In genomic region chr19:34731964-34732363, GRCh38 we compare ENCODE assay signal across 22 cellular contexts. TPM values are rescaled to one million over a fixed set of nuclear protein-coding genes. Genes with fewer than 3 reads are reported as not detected.
DNase-seq lines count a peak whose midpoint lies in the region; ATAC-seq, FAIRE-seq and TF ChIP-seq lines count a peak whose summit lies in the region.
"Had no signal": no experiment of that assay in that cellular context is flagged by ENCODE, and none has a peak within 500 bp of the region (broad histone marks: within the 10 kb centered on the region; RNA-seq: fewer than 3 reads in every experiment).

No MANE protein-coding gene starts in this region.

- H3K9me3 ChIP-seq in DND-41 (ENCODE audit: insufficient read depth, low read length, severe bottlenecking), result no peaks in the 10 kb centered on the region
- H3K9me3 ChIP-seq in H1 (ENCODE audit: insufficient read depth in 2 of 2, low read depth in 1 of 2, low read length in 1 of 2), result 0 out of 4 replicates have a peak, but pooled peaks cover 4 to 6% of the 10 kb centered on the region in 2 experiments
- no peaks in the 10 kb centered on the region for H3K9me3 ChIP-seq in neural progenitor cell (ENCODE audit: low read depth)

- H3K4me3 Mint-ChIP-seq in activated T-cell treated with anti-CD3 and anti-CD28 coated beads, Interleukin-2, amount 50 U/mL, for 4 hours, result peak overlapping the region; percentile 29
- peak overlapping the region; percentile 59 for H3K4me3 Mint-ChIP-seq in neural progenitor cell
- no peak overlapping the region for H3K4me3 Mint-ChIP-seq in activated T-helper 2 cell treated with anti-CD3 and anti-CD28 coated beads, Interferon-gamma antibody, Interleukin-2, Interleukin-4, amounts not matched to agents 10 μg/mL and 5 μg/mL and 100 μg/mL, durations not matched to agents 14 hours and 24 hours and 36 hours (ENCODE audit: low read depth)

- H3K27me3 ChIP-seq in DND-41 (ENCODE audit: insufficient read depth, low read length, poor library complexity) (peaks cover 4% of the 10 kb centered on the region), H1 (replicated peaks in 1 of 4; ENCODE audit: control insufficient read depth in 3 of 4, extremely low read depth in 1 of 4, insufficient read depth in 3 of 4, low read length in 3 of 4) (no peaks in the 10 kb centered on the region), neural progenitor cell (no peaks in the 10 kb centered on the region)
- H3K27me3 ChIP-seq: BLaER1 treated with 17β-estradiol and CSF1 and Interleukin-3, amounts not matched to agents 10 nM and 100 nM had no signal

- H3K4me3 ChIP-seq in DND-41 (ENCODE audit: low read depth in 1 of 2, low read length in 2 of 2), result no peak overlapping the region
- no peak overlapping the region for H3K4me3 ChIP-seq in H1 (ENCODE audit: extremely low read depth in 1 of 4, insufficient read depth in 2 of 4, low read depth in 3 of 4, low read length in 4 of 4)
- no peak overlapping the region for H3K4me3 ChIP-seq in neural progenitor cell

- H2BK5ac ChIP-seq in H1 (ENCODE audit: low read depth, low read length), result no peak overlapping the region

- POLR2A ChIA-PET in H1 (lab: Charles Lee; ENCODE audit: partially characterized antibody), result interaction anchor here (1.5 kb wide), 1 partner anchor 55 kb away, joined by 5 read pairs; the partner anchor contains the start of genes SCGB2B2 and ZNF302

- peaks cover 11% of the 10 kb centered on the region for H3K36me3 ChIP-seq in DND-41 (ENCODE audit: insufficient read depth, low read length)
- no peaks in the 10 kb centered on the region for H3K36me3 ChIP-seq in H1 (ENCODE audit: control insufficient read depth in 2 of 4, insufficient read depth in 4 of 4, low read length in 3 of 4)
- H3K36me3 ChIP-seq in neural progenitor cell, result no peaks in the 10 kb centered on the region

- H3K4me2 ChIP-seq in DND-41 (ENCODE audit: insufficient read depth, low read length) (0 out of 2 replicates have a peak overlapping the region, but pooled peaks have one; percentile 93), H1 (ENCODE audit: insufficient read depth in 1 of 2, low read depth in 2 of 2, low read length in 2 of 2) (no peak overlapping the region; a peak in 1 of 4 replicates), neural progenitor cell (no peak overlapping the region)

- H2AFZ ChIP-seq in DND-41 (ENCODE audit: low read depth, low read length) (no peak overlapping the region), H1 (ENCODE audit: low read length) (no peak overlapping the region), neural progenitor cell (replicated peaks) (no peak overlapping the region)

- peaks cover 20% of the 10 kb centered on the region for H3K79me2 ChIP-seq in DND-41 (ENCODE audit: insufficient read depth, low read length)
- no peaks in the 10 kb centered on the region for H3K79me2 ChIP-seq in H1 (ENCODE audit: control insufficient read depth in 1 of 2, insufficient read depth in 2 of 2, low read length in 2 of 2)
- peaks cover 4% of the 10 kb centered on the region for H3K79me2 ChIP-seq in neural progenitor cell (ENCODE audit: low read depth)

- H4K20me1 ChIP-seq in DND-41 (ENCODE audit: insufficient read depth, low read length), result no peaks in the 10 kb centered on the region
- no peaks in the 10 kb centered on the region for H4K20me1 ChIP-seq in H1 (replicated peaks in 1 of 2; ENCODE audit: control insufficient read depth in 1 of 2, insufficient read depth in 2 of 2, low read length in 2 of 2)
- H4K20me1 ChIP-seq in neural progenitor cell (ENCODE audit: low read depth), result no peaks in the 10 kb centered on the region
- H4K20me1 ChIP-seq: BLaER1 treated with 17β-estradiol and CSF1 and Interleukin-3, amounts not matched to agents 10 nM and 100 nM had no signal

- 84% methylated on average over 6 of the region's 7 CpGs; no CpG with 5 or more reads in 1 of the 2 experiments for WGBS in H1 (ENCODE audit: extremely low coverage in 1 of 2, insufficient coverage in 1 of 2, insufficient read length in 1 of 2, insufficient replicate concordance in 2 of 2, low coverage in 1 of 2, low lambda C conversion rate in 2 of 2, missing lambda C conversion rate in 1 of 2), 2 experiments

- no peak overlapping the region for H3K23ac ChIP-seq in H1 (ENCODE audit: insufficient read length)

- CTCF ChIA-PET in H1 (lab: Charles Lee; ENCODE audit: partially characterized antibody), result no interaction called here

- intact Hi-C loops in activated T-helper 2 cell treated with anti-CD3 and anti-CD28 coated beads, Interferon-gamma antibody, Interleukin-2, Interleukin-4, amounts not matched to agents 10 μg/mL and 5 μg/mL and 100 μg/mL, durations not matched to agents 14 hours and 24 hours and 36 hours (cut with micrococcal nuclease), result no loop called here

- peaks cover 10% of the 10 kb centered on the region for H3K27me3 Mint-ChIP-seq in activated T-cell treated with anti-CD3 and anti-CD28 coated beads, Interleukin-2, amount 50 U/mL, for 4 hours (ENCODE audit: low read depth)
- peaks cover 6% of the 10 kb centered on the region for H3K27me3 Mint-ChIP-seq in neural progenitor cell (ENCODE audit: insufficient read depth, low read depth)
- no peaks in the 10 kb centered on the region for H3K27me3 Mint-ChIP-seq in activated T-helper 2 cell treated with anti-CD3 and anti-CD28 coated beads, Interferon-gamma antibody, Interleukin-2, Interleukin-4, amounts not matched to agents 10 μg/mL and 5 μg/mL and 100 μg/mL, durations not matched to agents 14 hours and 24 hours and 36 hours (ENCODE audit: low read depth)

- H3K4me1 ChIP-seq in DND-41 (ENCODE audit: insufficient read depth, low read length) (peaks cover 37% of the 10 kb centered on the region), H1 (replicated peaks in 1 of 4; ENCODE audit: control insufficient read depth in 3 of 4, insufficient read depth in 4 of 4, low read length in 3 of 4) (peaks cover 0 to 11% (median 2%) of the 10 kb centered on the region in 4 experiments; a peak in 4 of 7 replicates), neural progenitor cell (peaks cover 8% of the 10 kb centered on the region)

- H3K18ac ChIP-seq in H1 (ENCODE audit: extremely low read depth, low read length), result no peak overlapping the region

- peaks cover 14% of the 10 kb centered on the region for H3K36me3 Mint-ChIP-seq in activated T-cell treated with anti-CD3 and anti-CD28 coated beads, Interleukin-2, amount 50 U/mL, for 4 hours (ENCODE audit: insufficient read depth)
- H3K36me3 Mint-ChIP-seq in neural progenitor cell, result peaks cover 12% of the 10 kb centered on the region
- H3K36me3 Mint-ChIP-seq in activated T-helper 2 cell treated with anti-CD3 and anti-CD28 coated beads, Interferon-gamma antibody, Interleukin-2, Interleukin-4, amounts not matched to agents 10 μg/mL and 5 μg/mL and 100 μg/mL, durations not matched to agents 14 hours and 24 hours and 36 hours (ENCODE audit: low read depth), result peaks cover 12% of the 10 kb centered on the region

- no peak overlapping the region for H2BK15ac ChIP-seq in H1 (ENCODE audit: low read length)

- no peak overlapping the region for H3K27ac ChIP-seq in DND-41 (ENCODE audit: low read length)
- no peak overlapping the region for H3K27ac ChIP-seq in H1 (ENCODE audit: low read depth, low read length)
- H3K27ac ChIP-seq in neural progenitor cell, result no peak overlapping the region
- H3K27ac ChIP-seq: HL-60 had no signal

- FAIRE-seq in H1 (lab: Jason Lieb, UNC), result no peak
- FAIRE-seq: A204.1, GM12892 had no signal

- H2AK5ac ChIP-seq in H1 (ENCODE audit: low read depth, low read length), result no peak overlapping the region

- peaks cover 7% of the 10 kb centered on the region for H3K9me3 Mint-ChIP-seq in activated T-cell treated with anti-CD3 and anti-CD28 coated beads, Interleukin-2, amount 50 U/mL, for 4 hours
- peaks cover 9% of the 10 kb centered on the region for H3K9me3 Mint-ChIP-seq in neural progenitor cell
- peaks cover 9% of the 10 kb centered on the region for H3K9me3 Mint-ChIP-seq in activated T-helper 2 cell treated with anti-CD3 and anti-CD28 coated beads, Interferon-gamma antibody, Interleukin-2, Interleukin-4, amounts not matched to agents 10 μg/mL and 5 μg/mL and 100 μg/mL, durations not matched to agents 14 hours and 24 hours and 36 hours

- H3K79me1 ChIP-seq in H1 (ENCODE audit: low read depth, low read length), result no peaks in the 10 kb centered on the region

- no peak overlapping the region for H3K27ac Mint-ChIP-seq in neural progenitor cell
- H3K27ac Mint-ChIP-seq in activated T-helper 2 cell treated with anti-CD3 and anti-CD28 coated beads, Interferon-gamma antibody, Interleukin-2, Interleukin-4, amounts not matched to agents 10 μg/mL and 5 μg/mL and 100 μg/mL, durations not matched to agents 14 hours and 24 hours and 36 hours, result no peak overlapping the region

- no peak overlapping the region for H3K9ac ChIP-seq in DND-41 (ENCODE audit: low read depth, low read length)
- no peak overlapping the region for H3K9ac ChIP-seq in H1 (replicated peaks in 1 of 4; ENCODE audit: extremely low read depth in 1 of 4, low read depth in 3 of 4, low read length in 3 of 4)
- H3K9ac ChIP-seq in neural progenitor cell, result no peak overlapping the region

- TF ChIP-seq CTCF in DND-41 (IDR thresholded peaks at IDR 0.05; ENCODE audit: borderline replicate concordance, extremely low read depth, low read length, poor library complexity, severe bottlenecking), result no peak
- no peak for TF ChIP-seq CTCF in H1 (IDR thresholded peaks at IDR 0.05; ENCODE audit: control extremely low read depth in 1 of 3, insufficient read depth in 1 of 3, low read depth in 1 of 3, low read length in 3 of 3)
- TF ChIP-seq CTCF in neural progenitor cell (IDR thresholded peaks at IDR 0.05), result no peak

- no peak overlapping the region for H2BK20ac ChIP-seq in H1 (ENCODE audit: low read length)

- ATAC-seq in activated T-cell treated with anti-CD3 and anti-CD28 coated beads, Interleukin-2, amount 50 U/mL, for 4 hours, result no peak
- ATAC-seq in DND-41 (ENCODE audit: insufficient read depth, low read depth), result no peak
- ATAC-seq in HG03280 (IDR thresholded peaks at IDR 0.05; ENCODE audit: unreplicated experiment), result no peak

- H2BK12ac ChIP-seq in H1 (ENCODE audit: low read depth, low read length), result no peak overlapping the region

- H3K56ac ChIP-seq in H1 (replicated peaks; ENCODE audit: insufficient read length, low read depth, low read length), result no peak overlapping the region

- no peak overlapping the region for H4K5ac ChIP-seq in H1 (ENCODE audit: insufficient read length, low read depth, low read length)

- no peak overlapping the region for H3K4ac ChIP-seq in H1 (replicated peaks; ENCODE audit: insufficient read length, low read depth, low read length)

- H3K14ac ChIP-seq in H1 (ENCODE audit: insufficient read length), result no peak overlapping the region

- H4K8ac ChIP-seq in H1 (ENCODE audit: extremely low read depth, insufficient read depth, low read length), result peak overlapping the region; percentile 36; the same call in 1 of the 2 replicates

- H3K23me2 ChIP-seq in H1 (ENCODE audit: low read depth, low read length), result 0 out of 2 replicates have a peak, but pooled peaks cover 5% of the 10 kb centered on the region

- peaks cover 19% of the 10 kb centered on the region for H3K4me1 Mint-ChIP-seq in activated T-cell treated with anti-CD3 and anti-CD28 coated beads, Interleukin-2, amount 50 U/mL, for 4 hours (ENCODE audit: low read depth)
- H3K4me1 Mint-ChIP-seq in neural progenitor cell, result peaks cover 16% of the 10 kb centered on the region
- peaks cover 17% of the 10 kb centered on the region for H3K4me1 Mint-ChIP-seq in activated T-helper 2 cell treated with anti-CD3 and anti-CD28 coated beads, Interferon-gamma antibody, Interleukin-2, Interleukin-4, amounts not matched to agents 10 μg/mL and 5 μg/mL and 100 μg/mL, durations not matched to agents 14 hours and 24 hours and 36 hours (ENCODE audit: low read depth)

- no peak overlapping the region for H4K91ac ChIP-seq in H1 (replicated peaks; ENCODE audit: insufficient read length, low read length)

- peaks cover 20% of the 10 kb centered on the region for H3F3A ChIP-seq in neural progenitor cell (ENCODE audit: low read depth)

- DNase-seq in activated T-cell treated with anti-CD3 and anti-CD28 coated beads, Interleukin-2, amount 50 U/mL, for 4 hours, result no peak
- no peak for DNase-seq in activated T-cell treated with anti-CD3 and anti-CD28 coated beads for 4 hours
- no peak for DNase-seq in DND-41
- DNase-seq in H1 (ENCODE audit: low read depth in 1 of 2, low spot score in 2 of 2), result no peak
- DNase-seq in neural progenitor cell (ENCODE audit: low spot score), result no peak
- DNase-seq in SIG-M5 treated with dmso at 0.1 percent for 504 hours (lab: John Stamatoyannopoulos, UW; ENCODE audit: unreplicated experiment), result no peak
- no peak for DNase-seq in activated T-helper 2 cell treated with anti-CD3 and anti-CD28 coated beads, Interferon-gamma antibody, Interleukin-2, Interleukin-4, amounts not matched to agents 10 μg/mL and 5 μg/mL and 100 μg/mL, durations not matched to agents 14 hours and 24 hours and 36 hours (ENCODE audit: low spot score)
- DNase-seq: COR-L47; KBM-7; NCI-H1436; NCI-H2171; NCI-H446; NCI-H69; NK-92 treated with Interleukin-12 subunit alpha and Interleukin-12 subunit beta, amount 100 ng/mL, for 24 hours; SHP77 treated with DMSO at 0.1 percent for 48 hours had no signal

- TF ChIP-seq EP300 in H1 (IDR thresholded peaks at IDR 0.05; ENCODE audit: borderline replicate concordance in 1 of 2, low read depth in 2 of 2, low read length in 2 of 2), result no peak

- no peak for TF ChIP-seq POLR2A in H1 (IDR thresholded peaks at IDR 0.05; ENCODE audit: control extremely low read depth in 1 of 2, low read depth in 2 of 2, low read length in 2 of 2)

- TF ChIP-seq RAD21 in H1 (IDR thresholded peaks at IDR 0.05 in 1 of 2, conservative IDR thresholded peaks at IDR 0.05 in 1 of 2; ENCODE audit: low read depth in 2 of 2, low read length in 2 of 2), result no peak

- no peak overlapping the region for H2BK120ac ChIP-seq in H1 (replicated peaks; ENCODE audit: low read depth, low read length)

RNA-seq across cellular contexts. Expression of gene ZNF181, which starts 2.1 kb away (rescaled TPM):
- total RNA-seq in activated T-cell treated with anti-CD3 and anti-CD28 coated beads, Interleukin-2, amount 50 U/mL, for 4 hours, result 1 to 10 TPM; 2.4 to 4.2 (median 2.8) TPM
- total RNA-seq in H1 (2021; fragmentation: NEBNext Ultra II Directional; extraction: Animal tissue kit (Norgen Biotek cat#: 25700)), result 7.5 and 8.0 TPM in 2 replicates
- polyA plus RNA-seq in H1 (2011; rRNA removed), result 2.1 and 2.8 TPM in 2 replicates
- polyA plus RNA-seq in H1 (2011; cell fraction: cytosol; rRNA removed), result 7.0 TPM
- polyA plus RNA-seq in H1 (2011; cell fraction: nucleus; rRNA removed), result 5.1 TPM
- polyA plus RNA-seq in H1 (2012, experiment 1 of 2), result 4.8 to 5.2 TPM (median 5.1 TPM) in 4 replicates
- polyA plus RNA-seq in H1 (2012, experiment 2 of 2), result 0.21 TPM
- polyA plus RNA-seq in H1 (2013, experiment 1 of 2), result 5.7 TPM
- polyA plus RNA-seq in H1 (2013, experiment 2 of 2), result 4.9 TPM
- polyA minus RNA-seq in H1 (2011; rRNA and poly(A)+ RNA removed), result 3.7 and 7.7 TPM in 2 replicates
- 3.2 TPM for polyA minus RNA-seq in H1 (2011; cell fraction: cytosol; rRNA and poly(A)+ RNA removed)
- 14.9 TPM for polyA minus RNA-seq in H1 (2011; cell fraction: nucleus; rRNA and poly(A)+ RNA removed)
- 20.2 and 21.7 TPM in 2 replicates for total RNA-seq in neural progenitor cell (ENCODE audit: low replicate concordance)
- total RNA-seq in activated T-helper 2 cell treated with anti-CD3 and anti-CD28 coated beads, Interferon-gamma antibody, Interleukin-2, Interleukin-4, amounts not matched to agents 10 μg/mL and 5 μg/mL and 100 μg/mL, durations not matched to agents 14 hours and 24 hours and 36 hours, result 2.6 and 3.4 TPM in 2 replicates

RNA-seq across cellular contexts. Expression of gene ZNF599, which starts 41.1 kb away (rescaled TPM):
- total RNA-seq in activated T-cell treated with anti-CD3 and anti-CD28 coated beads, Interleukin-2, amount 50 U/mL, for 4 hours, result 1 to 10 TPM; 1.9 to 2.7 (median 2.5) TPM
- 3.8 and 4.8 TPM in 2 replicates for total RNA-seq in H1 (2021; fragmentation: NEBNext Ultra II Directional; extraction: Animal tissue kit (Norgen Biotek cat#: 25700))
- polyA plus RNA-seq in H1 (2011; rRNA removed), result 5.4 and 6.5 TPM in 2 replicates
- 4.7 TPM for polyA plus RNA-seq in H1 (2011; cell fraction: cytosol; rRNA removed)
- 4.8 TPM for polyA plus RNA-seq in H1 (2011; cell fraction: nucleus; rRNA removed)
- 2.9 to 3.9 TPM (median 3.3 TPM) in 4 replicates for polyA plus RNA-seq in H1 (2012, experiment 1 of 2)
- polyA plus RNA-seq in H1 (2012, experiment 2 of 2), result 2.5 TPM
- 3.3 TPM for polyA plus RNA-seq in H1 (2013, experiment 1 of 2)
- polyA plus RNA-seq in H1 (2013, experiment 2 of 2), result 2.4 TPM
- polyA minus RNA-seq in H1 (2011; rRNA and poly(A)+ RNA removed), result 1.5 and 2.0 TPM in 2 replicates
- 1.7 TPM for polyA minus RNA-seq in H1 (2011; cell fraction: cytosol; rRNA and poly(A)+ RNA removed)
- 3.8 TPM for polyA minus RNA-seq in H1 (2011; cell fraction: nucleus; rRNA and poly(A)+ RNA removed)
- total RNA-seq in neural progenitor cell (ENCODE audit: low replicate concordance), result 7.6 and 12.7 TPM in 2 replicates
- total RNA-seq in activated T-helper 2 cell treated with anti-CD3 and anti-CD28 coated beads, Interferon-gamma antibody, Interleukin-2, Interleukin-4, amounts not matched to agents 10 μg/mL and 5 μg/mL and 100 μg/mL, durations not matched to agents 14 hours and 24 hours and 36 hours, result 1.9 and 2.0 TPM in 2 replicates

RNA-seq across cellular contexts. Expression of gene ZNF302, which starts 54.5 kb away (rescaled TPM):
- total RNA-seq in activated T-cell treated with anti-CD3 and anti-CD28 coated beads, Interleukin-2, amount 50 U/mL, for 4 hours, result 10 to 100 TPM; 10.8 to 11.9 (median 11.2) TPM
- 17.0 and 20.4 TPM in 2 replicates for total RNA-seq in H1 (2021; fragmentation: NEBNext Ultra II Directional; extraction: Animal tissue kit (Norgen Biotek cat#: 25700))
- polyA plus RNA-seq in H1 (2011; rRNA removed), result 9.1 and 10.9 TPM in 2 replicates
- polyA plus RNA-seq in H1 (2011; cell fraction: cytosol; rRNA removed), result 14.1 TPM
- 19.0 TPM for polyA plus RNA-seq in H1 (2011; cell fraction: nucleus; rRNA removed)
- polyA plus RNA-seq in H1 (2012, experiment 1 of 2), result 10.9 to 19.6 TPM (median 11.2 TPM) in 4 replicates
- polyA plus RNA-seq in H1 (2012, experiment 2 of 2), result 1.0 TPM
- polyA plus RNA-seq in H1 (2013, experiment 1 of 2), result 16.5 TPM
- polyA plus RNA-seq in H1 (2013, experiment 2 of 2), result 14.4 TPM
- 13.2 and 14.7 TPM in 2 replicates for polyA minus RNA-seq in H1 (2011; rRNA and poly(A)+ RNA removed)
- polyA minus RNA-seq in H1 (2011; cell fraction: cytosol; rRNA and poly(A)+ RNA removed), result 10.9 TPM
- 37.1 TPM for polyA minus RNA-seq in H1 (2011; cell fraction: nucleus; rRNA and poly(A)+ RNA removed)
- total RNA-seq in neural progenitor cell (ENCODE audit: low replicate concordance), result 50.9 and 74.5 TPM in 2 replicates
- 14.1 and 14.7 TPM in 2 replicates for total RNA-seq in activated T-helper 2 cell treated with anti-CD3 and anti-CD28 coated beads, Interferon-gamma antibody, Interleukin-2, Interleukin-4, amounts not matched to agents 10 μg/mL and 5 μg/mL and 100 μg/mL, durations not matched to agents 14 hours and 24 hours and 36 hours

RNA-seq across cellular contexts. Expression of gene SCGB2B2, which starts 55.0 kb away (rescaled TPM):
- under 1 TPM in 2 of 3 donors, not detected in 1; 0.32 to 0.65 TPM for total RNA-seq in activated T-cell treated with anti-CD3 and anti-CD28 coated beads, Interleukin-2, amount 50 U/mL, for 4 hours
- not detected in 2 replicates for total RNA-seq in H1 (2021; fragmentation: NEBNext Ultra II Directional; extraction: Animal tissue kit (Norgen Biotek cat#: 25700))
- 0.09 and 0.19 TPM in 2 replicates for polyA plus RNA-seq in H1 (2011; rRNA removed)
- 0.04 TPM for polyA plus RNA-seq in H1 (2011; cell fraction: cytosol; rRNA removed)
- polyA plus RNA-seq in H1 (2011; cell fraction: nucleus; rRNA removed), result 0.63 TPM
- polyA plus RNA-seq in H1 (2012, experiment 1 of 2), result 0.32 TPM in 1 of 4 replicates, not detected in the others
- polyA plus RNA-seq in H1 (2012, experiment 2 of 2), result not detected
- polyA plus RNA-seq in H1 (2013, experiment 1 of 2), result 0.02 TPM
- polyA plus RNA-seq in H1 (2013, experiment 2 of 2), result not detected
- 0.20 and 0.82 TPM in 2 replicates for polyA minus RNA-seq in H1 (2011; rRNA and poly(A)+ RNA removed)
- not detected for polyA minus RNA-seq in H1 (2011; cell fraction: cytosol; rRNA and poly(A)+ RNA removed)
- polyA minus RNA-seq in H1 (2011; cell fraction: nucleus; rRNA and poly(A)+ RNA removed), result 0.40 TPM
- total RNA-seq in neural progenitor cell (ENCODE audit: low replicate concordance), result 0.03 TPM in 1 of 2 replicates, not detected in the other
- 0.14 and 0.30 TPM in 2 replicates for total RNA-seq in activated T-helper 2 cell treated with anti-CD3 and anti-CD28 coated beads, Interferon-gamma antibody, Interleukin-2, Interleukin-4, amounts not matched to agents 10 μg/mL and 5 μg/mL and 100 μg/mL, durations not matched to agents 14 hours and 24 hours and 36 hours
- total RNA-seq: H7, RPMI7951 had no signal
